In the genomic region with DNA sequence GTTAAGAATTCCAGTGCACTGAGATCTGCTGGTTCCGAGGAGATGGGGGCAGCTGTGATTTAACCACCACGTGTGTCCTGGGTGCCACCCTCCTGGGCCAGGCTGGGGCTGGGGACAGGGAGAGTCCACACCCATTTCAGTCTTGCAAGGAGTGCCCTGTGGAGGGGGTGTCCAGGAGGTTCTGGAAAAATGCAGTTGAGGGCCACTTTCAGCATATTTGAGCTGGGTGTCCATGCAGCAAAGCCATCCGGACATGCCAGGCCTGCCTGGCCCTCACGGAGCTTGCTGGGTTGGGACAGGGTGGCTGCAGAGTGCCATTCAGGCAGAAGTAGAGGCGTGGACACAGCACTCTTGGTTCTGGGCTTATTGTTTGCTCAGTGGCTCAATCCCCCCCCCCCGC, we compare ENCODE assay signal across 20 cellular contexts.
"Had no signal": no experiment of that assay in that cellular context is flagged by ENCODE, and none has a peak within 500 bp of the region (broad histone marks: within the 10 kb centered on the region; RNA-seq: fewer than 3 reads in every experiment).

No MANE protein-coding gene starts in this region.

- H3K27me3 ChIP-seq: colonic mucosa, foreskin keratinocyte, ovary, right atrium auricular region, uterus had no signal

- H3K4me1 Mint-ChIP-seq: endodermal cell, neural crest cell had no signal

- DNase-seq: colonic mucosa; effector CD4-positive, alpha-beta T cell; erythroblast; foreskin keratinocyte; immature natural killer cell; left ventricle myocardium inferior; mucosa of descending colon; naive thymus-derived CD8-positive, alpha-beta T cell; nucleus accumbens; ovary; small intestine; stimulated activated CD4-positive, alpha-beta T cell treated with anti-CD3 and anti-CD28 coated beads, Interleukin-12 subunit alpha, Interleukin-12 subunit beta, amount 100 ng/mL, for 4 hours; stimulated activated naive CD4-positive, alpha-beta T cell treated with Interleukin-2 at 50 U/mL for 16 hours; trophoblast cell; uterus had no signal

- H3K9me3 ChIP-seq: colonic mucosa, left ventricle myocardium inferior, mucosa of descending colon, ovary, right atrium auricular region, uterus had no signal

- H3K9me3 Mint-ChIP-seq: endodermal cell; immature natural killer cell; naive thymus-derived CD8-positive, alpha-beta T cell; neural crest cell had no signal

- H3K27ac ChIP-seq: colonic mucosa, foreskin keratinocyte, left ventricle myocardium inferior, ovary, right atrium auricular region, uterus had no signal

- H3K36me3 Mint-ChIP-seq: naive thymus-derived CD8-positive, alpha-beta T cell had no signal

- FAIRE-seq: endothelial cell of umbilical vein, keratinocyte, small intestine had no signal

- H3K27ac Mint-ChIP-seq: endodermal cell; immature natural killer cell; naive thymus-derived CD8-positive, alpha-beta T cell had no signal

- H3K4me1 ChIP-seq: colonic mucosa, foreskin keratinocyte, left ventricle myocardium inferior, right atrium auricular region, uterus had no signal

- H3K36me3 ChIP-seq: ovary, uterus had no signal

- H3K4me3 Mint-ChIP-seq: endodermal cell; immature natural killer cell; naive thymus-derived CD8-positive, alpha-beta T cell; neural crest cell had no signal

- H3K4me3 ChIP-seq: colonic mucosa, left ventricle myocardium inferior, mucosa of descending colon, ovary, right atrium auricular region, uterus had no signal

- ATAC-seq: foreskin keratinocyte; mucosa of descending colon; naive thymus-derived CD8-positive, alpha-beta T cell had no signal
